In the genomic region with DNA sequence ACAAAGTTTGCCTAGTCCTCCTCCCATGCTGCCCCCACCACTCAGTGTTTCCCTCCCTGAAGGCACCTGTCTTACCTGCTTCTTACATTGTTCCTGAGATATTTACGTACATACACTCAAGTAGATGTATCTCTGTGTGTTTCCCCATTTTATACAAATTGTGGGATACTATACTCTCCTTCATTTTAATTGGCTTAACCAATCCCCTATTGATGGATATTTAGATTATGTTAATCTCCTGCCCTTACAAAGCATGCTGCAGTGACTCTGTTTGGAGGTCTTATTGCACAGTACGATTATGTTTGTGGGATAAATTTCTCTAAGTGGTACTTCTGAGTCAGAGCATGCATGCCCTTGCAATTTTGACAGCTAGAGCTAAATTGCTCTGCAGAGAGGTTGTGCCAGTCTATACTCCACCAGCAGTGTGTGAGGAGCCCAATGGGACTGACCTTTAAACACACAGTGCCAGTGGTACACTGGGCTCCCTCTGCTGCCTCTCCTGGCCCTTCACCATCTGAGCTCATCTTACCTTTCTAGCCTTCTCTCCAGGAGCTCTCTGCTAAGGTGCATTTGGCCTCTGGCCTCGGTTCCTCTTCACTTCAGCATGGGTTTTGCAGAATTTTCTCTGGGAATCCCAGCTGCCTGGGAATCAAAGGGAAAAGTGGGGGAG, we compare ENCODE assay signal across 28 cellular contexts. TPM values are rescaled to one million over a fixed set of nuclear protein-coding genes. Genes with fewer than 3 reads are reported as not detected.
A peak's percentile ranks its signal among the peaks of the same experiment; 100 is the strongest.
DNase-seq lines count a peak whose midpoint lies in the region; ATAC-seq and TF ChIP-seq lines count a peak whose summit lies in the region.
"Had no signal": no experiment of that assay in that cellular context is flagged by ENCODE, and none has a peak within 500 bp of the region (broad histone marks: within the 10 kb centered on the region; RNA-seq: fewer than 3 reads in every experiment).

No MANE protein-coding gene starts in this region.

- no peak overlapping the region for H2AFZ ChIP-seq in neural progenitor cell (replicated peaks)
- H2AFZ ChIP-seq: parathyroid adenoma, PC-9 had no signal

- H3K9ac ChIP-seq in neural progenitor cell, result no peak overlapping the region
- H3K9ac ChIP-seq: BLaER1, parathyroid adenoma had no signal

- ATAC-seq in mucosa of descending colon, result no peak
- no peak for ATAC-seq in HG02884 (IDR thresholded peaks at IDR 0.05; ENCODE audit: unreplicated experiment)
- ATAC-seq: activated CD4-positive, alpha-beta T cell treated with anti-CD3 and anti-CD28 coated beads for 36 hours; activated T-helper 17 cell treated with anti-CD3 and anti-CD28 coated beads, Interleukin-2, amount 50 U/mL, for 72 hours; GM12878; Right ventricle myocardium inferior; upper lobe of right lung had no signal

- no peaks in the 10 kb centered on the region for H4K20me1 ChIP-seq in neural progenitor cell (ENCODE audit: low read depth)
- H4K20me1 ChIP-seq: BLaER1 had no signal

- DNase-seq in NCI-H82 (lab: John Stamatoyannopoulos, UW) (peak; percentile 37), NCI-H82 treated with DMSO at 0.1 percent for 48 hours (lab: John Stamatoyannopoulos, UW; ENCODE audit: unreplicated experiment) (no peak), NCI-H2227 (lab: John Stamatoyannopoulos, UW; ENCODE audit: unreplicated experiment) (peak; percentile 29), neural progenitor cell (ENCODE audit: low spot score) (no peak), mucosa of descending colon (no peak)
- DNase-seq: activated CD4-positive, alpha-beta T cell treated with anti-CD3 and anti-CD28 coated beads for 36 hours; activated naive CD4-positive, alpha-beta T cell treated with anti-CD3 and anti-CD28 coated beads, Interleukin-2, amount 10 ng/mL, durations not matched to agents 7 days and 5 days; brain microvascular endothelial cell; EL; foreskin fibroblast; left ventricle myocardium inferior; mesendoderm; NCI-H1048; NCI-H226; PC-9; small intestine; stimulated activated naive CD4-positive, alpha-beta T cell; upper lobe of right lung had no signal

- H3K36me3 ChIP-seq in HEK293 (ENCODE audit: control insufficient read depth in 2 of 2, insufficient read depth in 1 of 2, low read length in 2 of 2) (no peaks in the 10 kb centered on the region), neural progenitor cell (no peaks in the 10 kb centered on the region), mucosa of descending colon (ENCODE audit: low read depth) (no peaks in the 10 kb centered on the region)
- H3K36me3 ChIP-seq: BLaER1, brain microvascular endothelial cell, esophagus muscularis mucosa, left ventricle myocardium inferior, suprapubic skin, upper lobe of right lung had no signal

- POLR2A ChIA-PET in HEK293 (lab: Yijun Ruan, JAX), result no interaction called here

- H3F3A ChIP-seq in neural progenitor cell (ENCODE audit: low read depth), result no peaks in the 10 kb centered on the region

- no peak for TF ChIP-seq CTCF in HEK293 (tag by site-specific recombination; IDR thresholded peaks at IDR 0.05)
- TF ChIP-seq CTCF in neural progenitor cell (IDR thresholded peaks at IDR 0.05), result no peak
- TF ChIP-seq CTCF in mucosa of descending colon (IDR thresholded peaks at IDR 0.05), result no peak

- intact Hi-C loops in mucosa of descending colon (cut with DNase I, micrococcal nuclease), result no loop called here

- H3K4me3 Mint-ChIP-seq in neural progenitor cell, result no peak overlapping the region
- H3K4me3 Mint-ChIP-seq: activated CD4-positive, alpha-beta T cell treated with anti-CD3 and anti-CD28 coated beads for 36 hours; activated naive CD4-positive, alpha-beta T cell treated with anti-CD3 and anti-CD28 coated beads, Interleukin-2, amount 10 ng/mL, durations not matched to agents 7 days and 5 days; activated T-helper 17 cell treated with anti-CD3 and anti-CD28 coated beads, Interleukin-2, amount 50 U/mL, for 72 hours; neural crest cell had no signal

- no peak overlapping the region for H3K4me2 ChIP-seq in neural progenitor cell
- H3K4me2 ChIP-seq: BLaER1, PC-9 had no signal

- no peaks in the 10 kb centered on the region for H3K36me3 Mint-ChIP-seq in neural progenitor cell
- H3K36me3 Mint-ChIP-seq: activated naive CD4-positive, alpha-beta T cell treated with anti-CD3 and anti-CD28 coated beads, Interleukin-2, amount 10 ng/mL, durations not matched to agents 7 days and 5 days had no signal

- peaks cover 11% of the 10 kb centered on the region for H3K4me1 Mint-ChIP-seq in neural progenitor cell
- H3K4me1 Mint-ChIP-seq: activated CD4-positive, alpha-beta T cell treated with anti-CD3 and anti-CD28 coated beads for 36 hours; activated naive CD4-positive, alpha-beta T cell treated with anti-CD3 and anti-CD28 coated beads, Interleukin-2, amount 10 ng/mL, durations not matched to agents 7 days and 5 days; activated T-helper 17 cell treated with anti-CD3 and anti-CD28 coated beads, Interleukin-2, amount 50 U/mL, for 72 hours; neural crest cell had no signal

- H3K79me2 ChIP-seq in neural progenitor cell (ENCODE audit: low read depth), result no peaks in the 10 kb centered on the region
- H3K79me2 ChIP-seq: parathyroid adenoma had no signal

- H3K27me3 ChIP-seq in neural progenitor cell, result no peaks in the 10 kb centered on the region
- H3K27me3 ChIP-seq: BLaER1, brain microvascular endothelial cell, esophagus muscularis mucosa, suprapubic skin, upper lobe of right lung had no signal

- peaks cover 5% of the 10 kb centered on the region for H3K27me3 Mint-ChIP-seq in neural progenitor cell (ENCODE audit: insufficient read depth, low read depth)
- H3K27me3 Mint-ChIP-seq: activated CD4-positive, alpha-beta T cell treated with anti-CD3 and anti-CD28 coated beads for 36 hours; activated T-helper 17 cell treated with anti-CD3 and anti-CD28 coated beads, Interleukin-2, amount 50 U/mL, for 72 hours had no signal

- no peaks in the 10 kb centered on the region for H3K4me1 ChIP-seq in HEK293 (ENCODE audit: control insufficient read depth, insufficient read depth, low read length)
- peaks cover 12% of the 10 kb centered on the region for H3K4me1 ChIP-seq in neural progenitor cell
- no peaks in the 10 kb centered on the region for H3K4me1 ChIP-seq in mucosa of descending colon (ENCODE audit: low read depth)
- H3K4me1 ChIP-seq: esophagus muscularis mucosa, left ventricle myocardium inferior, parathyroid adenoma, upper lobe of right lung had no signal

- H3K27ac Mint-ChIP-seq in neural progenitor cell, result no peak overlapping the region
- H3K27ac Mint-ChIP-seq: activated CD4-positive, alpha-beta T cell treated with anti-CD3 and anti-CD28 coated beads for 36 hours; activated naive CD4-positive, alpha-beta T cell treated with anti-CD3 and anti-CD28 coated beads, Interleukin-2, amount 10 ng/mL, durations not matched to agents 7 days and 5 days; activated T-helper 17 cell treated with anti-CD3 and anti-CD28 coated beads, Interleukin-2, amount 50 U/mL, for 72 hours had no signal

- CTCF ChIA-PET in HEK293 (lab: Yijun Ruan, JAX), result interaction anchor here (0.5 kb wide), 1 partner anchor 1750 kb away, joined by 7 read pairs; no protein-coding TSS in a partner anchor

- no peaks in the 10 kb centered on the region for H3K9me3 Mint-ChIP-seq in neural progenitor cell
- H3K9me3 Mint-ChIP-seq: activated naive CD4-positive, alpha-beta T cell treated with anti-CD3 and anti-CD28 coated beads, Interleukin-2, amount 10 ng/mL, durations not matched to agents 7 days and 5 days; activated T-helper 17 cell treated with anti-CD3 and anti-CD28 coated beads, Interleukin-2, amount 50 U/mL, for 72 hours; neural crest cell had no signal

- H3K4me3 ChIP-seq in HEK293 (ENCODE audit: low read depth, low read length), result no peak overlapping the region
- H3K4me3 ChIP-seq in neural progenitor cell, result no peak overlapping the region
- no peak overlapping the region for H3K4me3 ChIP-seq in mucosa of descending colon
- H3K4me3 ChIP-seq: BLaER1, esophagus muscularis mucosa, GM12878, left ventricle myocardium inferior, PC-9, suprapubic skin, upper lobe of right lung had no signal

- H3K27ac ChIP-seq in HEK293 (ENCODE audit: extremely low read depth, low read depth, low read length) (no peak overlapping the region), neural progenitor cell (peak overlapping the region; percentile 31)
- H3K27ac ChIP-seq: BLaER1, brain microvascular endothelial cell, esophagus muscularis mucosa, left ventricle myocardium inferior, parathyroid adenoma, PC-9, suprapubic skin, upper lobe of right lung had no signal

- no peaks in the 10 kb centered on the region for H3K9me3 ChIP-seq in HEK293 (ENCODE audit: control insufficient read depth, insufficient read depth, low read depth, low read length)
- H3K9me3 ChIP-seq in neural progenitor cell (ENCODE audit: low read depth), result no peaks in the 10 kb centered on the region
- H3K9me3 ChIP-seq in mucosa of descending colon, result no peaks in the 10 kb centered on the region
- H3K9me3 ChIP-seq: BLaER1, esophagus muscularis mucosa, left ventricle myocardium inferior, suprapubic skin, upper lobe of right lung had no signal

TF ChIP-seq in HEK293, 187 proteins besides CTCF, POLR2A, EP300 and RAD21:
- TF ChIP-seq ZNF548 (tag by site-specific recombination; IDR thresholded peaks at IDR 0.05), result no peak
- no peak for TF ChIP-seq ZBTB17 (tag by site-specific recombination; IDR thresholded peaks at IDR 0.05)
- no peak for TF ChIP-seq ZNF501 (tag by site-specific recombination; IDR thresholded peaks at IDR 0.05)
- TF ChIP-seq MZF1 (tag by site-specific recombination; IDR thresholded peaks at IDR 0.05; ENCODE audit: borderline replicate concordance), result peak; percentile 95; the same call in 1 of the 2 replicates
- no peak for TF ChIP-seq OVOL3 (tag by site-specific recombination; IDR thresholded peaks at IDR 0.05)
- TF ChIP-seq ZNF776 (tag by site-specific recombination; IDR thresholded peaks at IDR 0.05; ENCODE audit: borderline replicate concordance), result no peak
- TF ChIP-seq KLF9 (tag by site-specific recombination; IDR thresholded peaks at IDR 0.05; ENCODE audit: low read depth), result no peak
- no peak for TF ChIP-seq ZNF311 (tag by site-specific recombination; IDR thresholded peaks at IDR 0.05; ENCODE audit: borderline replicate concordance)
- no peak for TF ChIP-seq ZNF530 (tag by site-specific recombination; IDR thresholded peaks at IDR 0.05; ENCODE audit: low read depth)

RNA-seq across cellular contexts. Expression of a gene that starts 57.4 kb away (rescaled TPM):
- total RNA-seq in neural progenitor cell (ENCODE audit: low replicate concordance) (21.6 and 37.1 TPM in 2 replicates), mucosa of descending colon (10 to 100 TPM; 33.9 to 36.0 (median 35.9) TPM)

Comparison
In these comparisons a context has a peak if more than half of its experiments do, and no peak if none do; other contexts are left out.
1. DNase-seq: peak in NCI-H82 (single experiment) and NCI-H2227 (single experiment); none in NCI-H82 treated with DMSO at 0.1 percent for 48 hours (single experiment), neural progenitor cell (single experiment) and mucosa of descending colon (0 of 3).